ENCODE assay signal across 1 cellular context in genomic region chr4:48126621-48127020, GRCh38.
TF ChIP-seq lines count a peak whose summit lies in the region.

No MANE protein-coding gene starts in this region.

TF ChIP-seq in K562, 482 proteins besides CTCF, POLR2A, EP300 and RAD21 (continued from another document and continues in another):
- TF ChIP-seq VEZF1 (CRISPR knock-in tag; IDR thresholded peaks at IDR 0.05), result peak; percentile 35; the same call in 1 of the 2 replicates
- TF ChIP-seq CUX1 (CRISPR knock-in tag; IDR thresholded peaks at IDR 0.05), result 0 out of 2 replicates have a peak, but pooled peaks have one; percentile 46
- TF ChIP-seq HES1 (IDR thresholded peaks at IDR 0.05; ENCODE audit: low read depth), result no peak
- TF ChIP-seq FOS (IDR thresholded peaks at IDR 0.05; ENCODE audit: extremely low read depth, insufficient read length), result no peak
- no peak for TF ChIP-seq YBX1 (IDR thresholded peaks at IDR 0.05)
- no peak for TF ChIP-seq RERE (CRISPR knock-in tag; IDR thresholded peaks at IDR 0.05; ENCODE audit: borderline replicate concordance)
- peak; percentile 96 for TF ChIP-seq DPF2 (IDR thresholded peaks at IDR 0.05)
- peak; percentile 85 for TF ChIP-seq ADNP (tag; IDR thresholded peaks at IDR 0.05)
- no peak for TF ChIP-seq PRPF4 (IDR thresholded peaks at IDR 0.05; ENCODE audit: insufficient read depth, low read depth, low read length, poor library complexity, severe bottlenecking)
- peak in 1 of 3 experiments; percentile 10 for TF ChIP-seq YY1 (IDR thresholded peaks at IDR 0.05; ENCODE audit: borderline replicate concordance in 1 of 3, control insufficient read depth in 1 of 3, extremely low read depth in 1 of 3, insufficient read depth in 3 of 3, insufficient read length in 1 of 3, insufficient replicate concordance in 2 of 3, low read depth in 1 of 3, low read length in 2 of 3)
- 0 out of 2 replicates have a peak, but pooled peaks have one; percentile 42 for TF ChIP-seq DMBX1 (CRISPR knock-in tag; IDR thresholded peaks at IDR 0.05; ENCODE audit: borderline replicate concordance)
- TF ChIP-seq NKRF (IDR thresholded peaks at IDR 0.05; ENCODE audit: borderline replicate concordance), result 0 out of 2 replicates have a peak, but pooled peaks have one; percentile 35
- TF ChIP-seq CC2D1A (IDR thresholded peaks at IDR 0.05), result peak; percentile 72; the same call in 1 of the 2 replicates
- peak; percentile 93 for TF ChIP-seq MTA2 (IDR thresholded peaks at IDR 0.05; ENCODE audit: low read depth)
- peak; percentile 63; the same call in 1 of the 2 replicates for TF ChIP-seq JUND (IDR thresholded peaks at IDR 0.05; ENCODE audit: borderline replicate concordance, low read depth, low read length)
- TF ChIP-seq JUND (tag; IDR thresholded peaks at IDR 0.05; ENCODE audit: borderline replicate concordance, low read depth, low read length), result peak; percentile 44; the same call in 1 of the 3 replicates
- TF ChIP-seq CCNT2 (IDR thresholded peaks at IDR 0.05; ENCODE audit: borderline replicate concordance, extremely low read depth, insufficient read length, low read depth, low read length), result peak; percentile 90
- TF ChIP-seq CREB1 (IDR thresholded peaks at IDR 0.05), result peak; percentile 23; the same call in 1 of the 2 replicates
- TF ChIP-seq CREB1 (CRISPR knock-in tag; IDR thresholded peaks at IDR 0.05), result no peak
- TF ChIP-seq HOXB6 (CRISPR knock-in tag; IDR thresholded peaks at IDR 0.05; ENCODE audit: borderline replicate concordance), result no peak
- TF ChIP-seq EHMT2 (IDR thresholded peaks at IDR 0.05), result 0 out of 2 replicates have a peak, but pooled peaks have one; percentile 41
- peak; percentile 82 for TF ChIP-seq ZNF395 (CRISPR knock-in tag; IDR thresholded peaks at IDR 0.05)
- TF ChIP-seq ARNT (IDR thresholded peaks at IDR 0.05), result 0 out of 4 replicates have a peak, but pooled peaks of 1 of the 2 experiments have one; percentile 55
- TF ChIP-seq HDAC3 (IDR thresholded peaks at IDR 0.05; ENCODE audit: borderline replicate concordance, partially characterized antibody), result peak; percentile 40
- TF ChIP-seq GTF2F1 (IDR thresholded peaks at IDR 0.05; ENCODE audit: low read depth, low read length), result no peak
- peak in 1 of 2 experiments; percentile 45 for TF ChIP-seq E2F6 (IDR thresholded peaks at IDR 0.05; ENCODE audit: borderline replicate concordance in 1 of 2, extremely low read depth in 1 of 2, insufficient read depth in 1 of 2, insufficient read length in 1 of 2, low read depth in 1 of 2, low read length in 1 of 2, poor library complexity in 1 of 2, severe bottlenecking in 1 of 2)
- TF ChIP-seq HLTF (IDR thresholded peaks at IDR 0.05), result peak; percentile 45; the same call in 1 of the 2 replicates
- TF ChIP-seq ZNF830 (CRISPR knock-in tag; IDR thresholded peaks at IDR 0.05), result no peak
- peak in 1 of 2 experiments; percentile 57; a peak in 1 of 3 replicates for TF ChIP-seq CBX3 (IDR thresholded peaks at IDR 0.05; ENCODE audit: borderline replicate concordance in 1 of 2, low read length in 2 of 2)
- no peak for TF ChIP-seq MAFF (IDR thresholded peaks at IDR 0.05; ENCODE audit: low read length)
- TF ChIP-seq SMARCE1 (IDR thresholded peaks at IDR 0.05), result peak; percentile 95
- 0 out of 2 replicates have a peak, but pooled peaks have one; percentile 28 for TF ChIP-seq ATF4 (CRISPR knock-in tag; IDR thresholded peaks at IDR 0.05)
- TF ChIP-seq SMAD4 (CRISPR knock-in tag; conservative IDR thresholded peaks at IDR 0.05), result peak; percentile 60
- TF ChIP-seq KLF16 (IDR thresholded peaks at IDR 0.05), result peak; percentile 93
- TF ChIP-seq POLR2AphosphoS5 (IDR thresholded peaks at IDR 0.05; ENCODE audit: control insufficient read depth, insufficient read depth, low read depth, low read length), result peak; percentile 90
- TF ChIP-seq L3MBTL2 (IDR thresholded peaks at IDR 0.05), result peak; percentile 56; the same call in 1 of the 2 replicates
- peak in 1 of 2 experiments; percentile 30; a peak in 1 of 4 replicates for TF ChIP-seq FOXK2 (conservative IDR thresholded peaks at IDR 0.05 in 1 of 2, IDR thresholded peaks at IDR 0.05 in 1 of 2; ENCODE audit: low read depth in 2 of 2)
- peak; percentile 75 for TF ChIP-seq NEUROD1 (IDR thresholded peaks at IDR 0.05; ENCODE audit: borderline replicate concordance, low read depth, low read length, partially characterized antibody)
- TF ChIP-seq MNT (conservative IDR thresholded peaks at IDR 0.05), result peak in 1 of 2 experiments; percentile 55; a peak in 3 of 4 replicates
